ENCODE assay signal across 10 cellular contexts in genomic region chr4:95546866-95547707, GRCh38. TPM values are rescaled to one million over a fixed set of nuclear protein-coding genes. Genes with fewer than 3 reads are reported as not detected.
DNase-seq lines count a peak whose midpoint lies in the region; ATAC-seq, FAIRE-seq and TF ChIP-seq lines count a peak whose summit lies in the region.
"Had no signal": no experiment of that assay in that cellular context is flagged by ENCODE, and none has a peak within 500 bp of the region (broad histone marks: within the 10 kb centered on the region; RNA-seq: fewer than 3 reads in every experiment).

No MANE protein-coding gene starts in this region.

- H2BK12ac ChIP-seq in neuronal stem cell (ENCODE audit: low read length) = no peak overlapping the region

- H2AK5ac ChIP-seq in neuronal stem cell (ENCODE audit: low read depth, low read length) = no peak overlapping the region

- 0 out of 3 replicates have a peak, but pooled peaks cover 6% of the 10 kb centered on the region for H3K4me1 ChIP-seq in A549
- H3K4me1 ChIP-seq in Peyer's patch = no peaks in the 10 kb centered on the region
- H3K4me1 ChIP-seq in neuronal stem cell (ENCODE audit: control insufficient read depth in 2 of 2, insufficient read depth in 1 of 2, low read depth in 1 of 2, low read length in 2 of 2) = peaks cover 0 to 15% of the 10 kb centered on the region in 2 donors

- H3K14ac ChIP-seq in neuronal stem cell (ENCODE audit: low read length) = no peak overlapping the region

- peak overlapping the region; percentile 96 for H2AFZ ChIP-seq in neuronal stem cell (ENCODE audit: low read length)

- no peak overlapping the region for H3K23ac ChIP-seq in neuronal stem cell (ENCODE audit: low read depth, low read length, poor library complexity)

- no peak for FAIRE-seq in A549 (lab: Jason Lieb, UNC)

- no peak overlapping the region for H2BK15ac ChIP-seq in neuronal stem cell (ENCODE audit: low read length)

- H3K79me1 ChIP-seq in neuronal stem cell (ENCODE audit: low read depth, low read length) = no peaks in the 10 kb centered on the region

- no peak overlapping the region for H2BK5ac ChIP-seq in neuronal stem cell (ENCODE audit: low read length)

- H3K27me3 ChIP-seq in Peyer's patch (no peaks in the 10 kb centered on the region), neuronal stem cell (ENCODE audit: control insufficient read depth in 3 of 3, insufficient read depth in 3 of 3, low read depth in 1 of 3, low read length in 3 of 3) (peaks cover 0 to 17% (median 0%) of the 10 kb centered on the region in 3 experiments)

- POLR2A ChIA-PET in A549 (lab: Yijun Ruan, JAX) = no interaction called here

- DNase-seq in A549 (ENCODE audit: low read depth in 1 of 2, low spot score in 1 of 2) (no peak), Peyer's patch (no peak), fibroblast of pulmonary artery (ENCODE audit: low read depth) (no peak), neuronal stem cell (ENCODE audit: low spot score) (no peak), NCI-H2029 treated with DMSO at 0.1 percent for 48 hours (lab: John Stamatoyannopoulos, UW) (no peak)
- DNase-seq: CD8-positive, alpha-beta T cell had no signal

- H3K36me3 ChIP-seq in Peyer's patch = no peaks in the 10 kb centered on the region
- no peaks in the 10 kb centered on the region for H3K36me3 ChIP-seq in neuronal stem cell (replicated peaks in 1 of 2; ENCODE audit: control insufficient read depth in 2 of 2, insufficient read depth in 2 of 2, low read length in 2 of 2)

- no peak overlapping the region for H2BK120ac ChIP-seq in neuronal stem cell (ENCODE audit: low read depth, low read length)

- no peak for TF ChIP-seq EP300 in A549 (IDR thresholded peaks at IDR 0.05)

- peak overlapping the region; percentile 69 for H3K18ac ChIP-seq in neuronal stem cell (ENCODE audit: low read length)

- TF ChIP-seq CTCF in A549 (IDR thresholded peaks at IDR 0.05) = no peak
- TF ChIP-seq CTCF in Peyer's patch (IDR thresholded peaks at IDR 0.05) = no peak
- no peak for TF ChIP-seq CTCF in fibroblast of pulmonary artery (IDR thresholded peaks at IDR 0.05; ENCODE audit: low read length, missing control alignments)

- H4K91ac ChIP-seq in neuronal stem cell (ENCODE audit: low read depth, low read length, poor library complexity) = no peak overlapping the region

- no peak overlapping the region for H3K4ac ChIP-seq in neuronal stem cell (ENCODE audit: low read length)

- H3K4me2 ChIP-seq in A549 = peak overlapping the region; percentile 99
- peak overlapping the region; percentile 93 for H3K4me2 ChIP-seq in neuronal stem cell (ENCODE audit: insufficient read depth, low read length, poor library complexity, severe bottlenecking)

- ATAC-seq in A549 (peak in 1 of 2 experiments; percentile 10; a peak in 1 of 6 replicates), HG03571 (IDR thresholded peaks at IDR 0.05; ENCODE audit: unreplicated experiment) (no peak), GM21529 (IDR thresholded peaks at IDR 0.05; ENCODE audit: unreplicated experiment) (no peak), HG02885 (IDR thresholded peaks at IDR 0.05; ENCODE audit: poor library complexity, unreplicated experiment) (no peak)
- ATAC-seq: activated CD4-positive, CD25-positive, alpha-beta regulatory T cell treated with anti-CD3 and anti-CD28 coated beads, Interleukin-2, amount 50 U/mL, for 24 hours; CD8-positive, alpha-beta T cell had no signal

- TF ChIP-seq RAD21 in A549 (conservative IDR thresholded peaks at IDR 0.05 in 1 of 2, IDR thresholded peaks at IDR 0.05 in 1 of 2) = no peak

- CTCF ChIA-PET in A549 (lab: Yijun Ruan, JAX) = interaction anchor here (0.5 to 1.3 kb wide), 4 partner anchors 15 to 350 kb away, joined by 3 read pairs; no protein-coding TSS in a partner anchor

- H4K8ac ChIP-seq in neuronal stem cell (ENCODE audit: low read depth, low read length) = no peak overlapping the region

- H3K9ac ChIP-seq in neuronal stem cell (ENCODE audit: low read depth, low read length, poor library complexity) = no peak overlapping the region

- H3K27ac ChIP-seq in A549 = no peak overlapping the region
- peak overlapping the region; percentile 19 to 90 (median 61) for H3K27ac ChIP-seq in Peyer's patch
- no peak overlapping the region for H3K27ac ChIP-seq in neuronal stem cell (replicated peaks; ENCODE audit: low read length)

- WGBS in A549 (ENCODE audit: missing lambda C conversion rate) = 66% methylated on average over 16 of the region's 22 CpGs
- WGBS in neuronal stem cell (ENCODE audit: extremely low coverage in 2 of 2, insufficient read length in 2 of 2, insufficient replicate concordance in 1 of 2), 2 donors = no CpG with 5 or more reads among the region's 22 CpGs

- TF ChIP-seq POLR2A in A549 (IDR thresholded peaks at IDR 0.05; ENCODE audit: low read length) = no peak
- no peak for TF ChIP-seq POLR2A in Peyer's patch (IDR thresholded peaks at IDR 0.05)

- H3K9me3 ChIP-seq in A549 (no peaks in the 10 kb centered on the region), Peyer's patch (no peaks in the 10 kb centered on the region), neuronal stem cell (replicated peaks in 1 of 2; ENCODE audit: control insufficient read depth in 2 of 2, insufficient read depth in 1 of 2, low read depth in 1 of 2, low read length in 2 of 2) (no peaks in the 10 kb centered on the region)

- H3K4me3 ChIP-seq in A549 (peak overlapping the region; percentile 48), Peyer's patch (peak overlapping the region; percentile 31 to 60 (median 48)), fibroblast of pulmonary artery (replicated peaks; ENCODE audit: low read depth, low read length) (peak overlapping the region; percentile 70), neuronal stem cell (ENCODE audit: low read length in 2 of 2) (peak overlapping the region; percentile 74 to 77)

TF ChIP-seq in A549, 52 proteins besides CTCF, POLR2A, EP300 and RAD21:
- TF ChIP-seq HOXB5 (CRISPR knock-in tag; IDR thresholded peaks at IDR 0.05) (no peak), POLR2AphosphoS2 (conservative IDR thresholded peaks at IDR 0.05; ENCODE audit: low read length) (no peak)

RNA-seq across cellular contexts. Expression of gene UNC5C, which starts 1.7 kb away (rescaled TPM):
- 0.07 and 0.13 TPM in 2 replicates for polyA plus RNA-seq in A549 (2011; rRNA removed)
- polyA plus RNA-seq in A549 (2012; cell fraction: cytosol; rRNA removed) = 0.03 TPM in 1 of 2 replicates, not detected in the other
- polyA plus RNA-seq in A549 (2012; cell fraction: nucleus; rRNA removed) = not detected in 2 replicates
- not detected in 3 replicates for polyA plus RNA-seq in A549 (2017; fragmentation: RNase III; extraction: RNeasy Plus Mini Kit Qiagen cat#74134 plus additional on column Dnase treatment)
- polyA minus RNA-seq in A549 (2011; rRNA and poly(A)+ RNA removed) = 0.12 and 0.19 TPM in 2 replicates
- 10 to 100 TPM in 1 of 4 donors, 1 to 10 TPM in 3; 2.2 to 19.0 (median 2.5) TPM for total RNA-seq in Peyer's patch
- 1.3 TPM for polyA plus RNA-seq in neuronal stem cell (2013, experiment 1 of 2)
- 1.4 TPM for polyA plus RNA-seq in neuronal stem cell (2013, experiment 2 of 2)
- total RNA-seq: CD8-positive, alpha-beta T cell had no signal

Comparison
In these comparisons a context has a peak if more than half of its experiments do, and no peak if none do; other contexts are left out.
1. H3K27ac ChIP-seq: peak in Peyer's patch (4 of 4); none in A549 (0 of 2) and neuronal stem cell (single experiment).
2. Peak in every context shown above with its lines, with median percentiles within 50 percentile points of each other: H3K4me3 ChIP-seq.